In genomic region chr4:152310223-152310622, GRCh38 we compare ENCODE assay signal across 11 cellular contexts.
DNase-seq lines count a peak whose midpoint lies in the region; ATAC-seq and TF ChIP-seq lines count a peak whose summit lies in the region.
"Had no signal": no experiment of that assay in that cellular context is flagged by ENCODE, and none has a peak within 500 bp of the region (broad histone marks: within the 10 kb centered on the region; RNA-seq: fewer than 3 reads in every experiment).

No MANE protein-coding gene starts in this region.

- no peak overlapping the region for H3K56ac ChIP-seq in mesendoderm (ENCODE audit: low read length)

- in situ Hi-C loops in KBM-7 (cut with MboI; ENCODE audit: low pct_unique_long_range_greater_than_20kb, low sequenced_read_pairs): no loop called here

- no peaks in the 10 kb centered on the region for H3K79me2 ChIP-seq in mesendoderm (ENCODE audit: control insufficient read depth, insufficient read depth, low read length)

- H3K4me1 ChIP-seq in mesendoderm (ENCODE audit: control insufficient read depth, low read depth, low read length): no peaks in the 10 kb centered on the region
- peaks cover 0 to 3% of the 10 kb centered on the region in 2 donors for H3K4me1 ChIP-seq in left lung

- H2AK5ac ChIP-seq in mesendoderm (ENCODE audit: low read length): no peak overlapping the region

- H4K8ac ChIP-seq in mesendoderm (ENCODE audit: low read depth, low read length): no peak overlapping the region

- TF ChIP-seq CTCF in left lung (IDR thresholded peaks at IDR 0.05): no peak

- H3K18ac ChIP-seq in mesendoderm (ENCODE audit: low read length): no peak overlapping the region

- H2BK120ac ChIP-seq in mesendoderm (ENCODE audit: low read depth, low read length): no peak overlapping the region

- no CpG with 5 or more reads among the region's 2 CpGs for WGBS in mesendoderm (ENCODE audit: extremely low coverage, insufficient coverage, low lambda C conversion rate)

- H4K5ac ChIP-seq in mesendoderm (ENCODE audit: low read length): no peak overlapping the region

- no peak overlapping the region for H3K4me2 ChIP-seq in mesendoderm (ENCODE audit: low read length)

- H3K36me3 ChIP-seq in mesendoderm (ENCODE audit: control insufficient read depth, insufficient read depth, low read length) (no peaks in the 10 kb centered on the region), left lung (no peaks in the 10 kb centered on the region)

- peak; percentile 82 for DNase-seq in Daoy (ENCODE audit: low read depth)
- DNase-seq in KBM-7: peak; percentile 20
- peak; percentile 76 for DNase-seq in amniotic stem cell (lab: John Stamatoyannopoulos, UW)
- peak; percentile 85 for DNase-seq in mesendoderm
- no peak for DNase-seq in mucosa of gallbladder (ENCODE audit: low spot score)
- no peak for DNase-seq in left lung
- DNase-seq: activated CD8-positive, alpha-beta memory T cell treated with anti-CD3 and anti-CD28 coated beads, Interleukin-2, amount 50 U/mL, for 4 hours; GDM1; occipital lobe had no signal

- H2BK15ac ChIP-seq in mesendoderm (replicated peaks; ENCODE audit: low read depth): no peak overlapping the region

- H2BK5ac ChIP-seq in mesendoderm (ENCODE audit: low read length): no peak overlapping the region

- no peak overlapping the region for H3K23ac ChIP-seq in mesendoderm (ENCODE audit: low read length)

- no peak overlapping the region for H3K4me3 ChIP-seq in mesendoderm (ENCODE audit: low read length)
- H3K4me3 ChIP-seq in left lung: no peak overlapping the region

- intact Hi-C loops in left lung (cut with DNase I): no loop called here

- no peak overlapping the region for H3K4ac ChIP-seq in mesendoderm (ENCODE audit: low read depth, low read length)

- H3K27ac ChIP-seq in mesendoderm (ENCODE audit: low read depth, low read length) (peak overlapping the region; percentile 6), left lung (no peak overlapping the region)

- H3K79me1 ChIP-seq in mesendoderm (ENCODE audit: low read length): no peaks in the 10 kb centered on the region

- no peaks in the 10 kb centered on the region for H3K9me3 ChIP-seq in left lung

- H3K9ac ChIP-seq in mesendoderm (ENCODE audit: low read length): no peak overlapping the region

- ATAC-seq in HG03045 (IDR thresholded peaks at IDR 0.05; ENCODE audit: unreplicated experiment): no peak
- no peak for ATAC-seq in left lung
- no peak for ATAC-seq in GM18519 (IDR thresholded peaks at IDR 0.05; ENCODE audit: low FRiP score, unreplicated experiment)

- H3K27me3 ChIP-seq in mesendoderm (ENCODE audit: insufficient read depth, low read length, poor library complexity) (no peaks in the 10 kb centered on the region), left lung (no peaks in the 10 kb centered on the region)

Comparison
In these comparisons a context has a peak if more than half of its experiments do, and no peak if none do; other contexts are left out.
1. DNase-seq: peak in Daoy (single experiment), KBM-7 (single experiment), amniotic stem cell (single experiment) and mesendoderm (single experiment); none in mucosa of gallbladder (single experiment) and left lung (0 of 2).